8 cellular contexts compared by ENCODE assay signal in genomic region chr2:160324161-160324768, GRCh38.
DNase-seq lines count a peak whose midpoint lies in the region; ATAC-seq and TF ChIP-seq lines count a peak whose summit lies in the region.

No MANE protein-coding gene starts in this region.

- no peaks in the 10 kb centered on the region for H3K27me3 Mint-ChIP-seq in activated naive CD4-positive, alpha-beta T cell treated with anti-CD3 and anti-CD28 coated beads, Interleukin-2, amount 50 U/mL, for 24 hours

- DNase-seq in Daoy (ENCODE audit: low read depth) (peak; percentile 44), PC-3 (peak; percentile 77), left cardiac atrium (peak; percentile 60), smooth muscle cell of the brain vasculature (ENCODE audit: low read depth, low spot score) (peak; percentile 44), 8988T (no peak)

- H3F3A ChIP-seq in PC-3 (ENCODE audit: low read length, unreplicated experiment): peaks cover 3% of the 10 kb centered on the region

- peaks cover 84% of the 10 kb centered on the region for H3K79me2 ChIP-seq in PC-3 (ENCODE audit: low read length)

- intact Hi-C loops in PC-3 (cut with micrococcal nuclease) (loop anchor here (1.0 to 10.0 kb wide), 4 partner anchors 171 to 671 kb away; partner anchors contain the start of gene RBMS1), left cardiac atrium (cut with DNase I) (loop anchor here (5.0 to 10.0 kb wide), 2 partner anchors 171 to 212 kb away; partner anchors contain the start of gene RBMS1 (in 1 of the 2))

- no peaks in the 10 kb centered on the region for H3K9me3 ChIP-seq in PC-3 (ENCODE audit: low read length)

- H3K9me2 ChIP-seq in PC-3 (replicated peaks; ENCODE audit: low read length): no peaks in the 10 kb centered on the region

- H3K27ac ChIP-seq in PC-3 (ENCODE audit: low read length): no peak overlapping the region

- H3K4me2 ChIP-seq in PC-3 (ENCODE audit: low read length): 0 out of 2 replicates have a peak overlapping the region, but pooled peaks have one; percentile 1

- peaks cover 6% of the 10 kb centered on the region for H3K36me3 Mint-ChIP-seq in activated naive CD4-positive, alpha-beta T cell treated with anti-CD3 and anti-CD28 coated beads, Interleukin-2, amount 50 U/mL, for 24 hours

- H3K4me1 ChIP-seq in PC-3 (ENCODE audit: insufficient read depth, low read length): peaks cover 6% of the 10 kb centered on the region; the same call in 1 of the 2 replicates

- H3K4me3 ChIP-seq in PC-3 (ENCODE audit: low read length): no peak overlapping the region

- no peaks in the 10 kb centered on the region for H4K20me1 ChIP-seq in PC-3 (ENCODE audit: low read length)

- no peak overlapping the region for H3K9ac ChIP-seq in PC-3 (ENCODE audit: low read length)

- peaks cover 95% of the 10 kb centered on the region for H3K4me1 Mint-ChIP-seq in activated naive CD4-positive, alpha-beta T cell treated with anti-CD3 and anti-CD28 coated beads, Interleukin-2, amount 50 U/mL, for 24 hours

- H3K27me3 ChIP-seq in PC-3 (ENCODE audit: low read length): no peaks in the 10 kb centered on the region

- ATAC-seq in HG02571 (IDR thresholded peaks at IDR 0.05; ENCODE audit: unreplicated experiment): peak; percentile 53
- ATAC-seq in PC-3: peak; percentile 67; the same call in 1 of the 2 replicates
- peak; percentile 27 to 40 for ATAC-seq in left cardiac atrium
- ATAC-seq in HG03442 (IDR thresholded peaks at IDR 0.05; ENCODE audit: unreplicated experiment): no peak

- peak; percentile 89 for TF ChIP-seq CTCF in PC-3 (conservative IDR thresholded peaks at IDR 0.05; ENCODE audit: low read depth, low read length)

- no peaks in the 10 kb centered on the region for H3K36me3 ChIP-seq in PC-3 (ENCODE audit: low read depth, low read length)

- no peak overlapping the region for H2AFZ ChIP-seq in PC-3 (ENCODE audit: low read length)

- POLR2A ChIA-PET in PC-3 (lab: Charles Lee; ENCODE audit: unreplicated experiment): interaction anchor here (0.8 kb wide), 1 partner anchor 25 kb away, joined by 8 read pairs; no protein-coding TSS in a partner anchor

- BruUV-seq in PC-3 (replicated peaks; lab: Mats Ljungman, UMichigan): no TSS peak

- H3K4me3 Mint-ChIP-seq in activated naive CD4-positive, alpha-beta T cell treated with anti-CD3 and anti-CD28 coated beads, Interleukin-2, amount 50 U/mL, for 24 hours: peak overlapping the region; percentile 15

- H3K9me3 Mint-ChIP-seq in activated naive CD4-positive, alpha-beta T cell treated with anti-CD3 and anti-CD28 coated beads, Interleukin-2, amount 50 U/mL, for 24 hours: no peaks in the 10 kb centered on the region

- CTCF ChIA-PET in PC-3 (lab: Charles Lee): interaction anchor here (0.5 to 1.4 kb wide), 4 partner anchors 12 to 670 kb away, joined by 3 to 4 read pairs (median 3); no protein-coding TSS in a partner anchor

- peak overlapping the region; percentile 49 for H3K27ac Mint-ChIP-seq in activated naive CD4-positive, alpha-beta T cell treated with anti-CD3 and anti-CD28 coated beads, Interleukin-2, amount 50 U/mL, for 24 hours
